ENCODE assay signal across 1 cellular context in genomic region chr1:21749859-21750468, GRCh38.
TF ChIP-seq lines count a peak whose summit lies in the region.

No MANE protein-coding gene starts in this region.

TF ChIP-seq in K562, 482 proteins besides CTCF, POLR2A, EP300 and RAD21 (continued from another document and continues in another):
- no peak for TF ChIP-seq ZNF277 (CRISPR knock-in tag; IDR thresholded peaks at IDR 0.05; ENCODE audit: borderline replicate concordance)
- no peak for TF ChIP-seq FOS (IDR thresholded peaks at IDR 0.05; ENCODE audit: extremely low read depth, insufficient read length)
- peak; percentile 40 to 41; a peak in 1 of 4 replicates for TF ChIP-seq FOXK2 (conservative IDR thresholded peaks at IDR 0.05 in 1 of 2, IDR thresholded peaks at IDR 0.05 in 1 of 2; ENCODE audit: low read depth in 2 of 2)
- no peak for TF ChIP-seq ATF3 (IDR thresholded peaks at IDR 0.05)
- 0 out of 2 replicates have a peak, but pooled peaks have one; percentile 37 for TF ChIP-seq ATF3 (CRISPR knock-in tag; conservative IDR thresholded peaks at IDR 0.05)
- no peak for TF ChIP-seq CAMTA2 (CRISPR knock-in tag; conservative IDR thresholded peaks at IDR 0.05)
- no peak for TF ChIP-seq ATF2 (CRISPR knock-in tag; IDR thresholded peaks at IDR 0.05)
- 0 out of 2 replicates have a peak, but pooled peaks have one; percentile 23 for TF ChIP-seq DMBX1 (CRISPR knock-in tag; IDR thresholded peaks at IDR 0.05; ENCODE audit: borderline replicate concordance)
- no peak; the same call in 1 of the 2 replicates for TF ChIP-seq KLF13 (tag; IDR thresholded peaks at IDR 0.05; ENCODE audit: borderline replicate concordance, low read depth)
- TF ChIP-seq PHTF2 (CRISPR knock-in tag; IDR thresholded peaks at IDR 0.05), result no peak
- TF ChIP-seq ARID4B (CRISPR knock-in tag; IDR thresholded peaks at IDR 0.05), result no peak
- TF ChIP-seq ARID2 (IDR thresholded peaks at IDR 0.05), result no peak
- 0 out of 2 replicates have a peak, but pooled peaks have one; percentile 70 for TF ChIP-seq RUNX1 (IDR thresholded peaks at IDR 0.05; ENCODE audit: low read depth)
- no peak for TF ChIP-seq U2AF1 (optimal IDR thresholded peaks at IDR 0.05; ENCODE audit: low read depth, low read length)
- peak; percentile 92 for TF ChIP-seq TCF3 (CRISPR knock-in tag; IDR thresholded peaks at IDR 0.05)
- TF ChIP-seq AFF1 (IDR thresholded peaks at IDR 0.05; ENCODE audit: low read depth in 1 of 2, partially characterized antibody in 2 of 2), result no peak
- TF ChIP-seq EGR1 (conservative IDR thresholded peaks at IDR 0.05), result peak; percentile 95
- TF ChIP-seq SMAD2 (IDR thresholded peaks at IDR 0.05; ENCODE audit: low read depth, low read length), result no peak
- no peak for TF ChIP-seq CTCFL (IDR thresholded peaks at IDR 0.05; ENCODE audit: borderline replicate concordance, insufficient read depth, low read depth, low read length, poor library complexity, severe bottlenecking)
- TF ChIP-seq DACH1 (IDR thresholded peaks at IDR 0.05; ENCODE audit: partially characterized antibody), result no peak
- TF ChIP-seq KLF16 (IDR thresholded peaks at IDR 0.05), result peak; percentile 98
- TF ChIP-seq MTF1 (CRISPR knock-in tag; IDR thresholded peaks at IDR 0.05; ENCODE audit: borderline replicate concordance), result no peak
- no peak for TF ChIP-seq ATF6 (CRISPR knock-in tag; IDR thresholded peaks at IDR 0.05)
- no peak for TF ChIP-seq KDM4B (IDR thresholded peaks at IDR 0.05; ENCODE audit: borderline replicate concordance in 2 of 2, low read depth in 1 of 2)
- no peak for TF ChIP-seq ZBTB1 (CRISPR knock-in tag; IDR thresholded peaks at IDR 0.05; ENCODE audit: borderline replicate concordance, low read depth)
- TF ChIP-seq ZNF639 (CRISPR knock-in tag; conservative IDR thresholded peaks at IDR 0.05 in 1 of 2, IDR thresholded peaks at IDR 0.05 in 1 of 2), result peak in 1 of 2 experiments; percentile 86; a peak in 2 of 4 replicates
- TF ChIP-seq PHF8 (IDR thresholded peaks at IDR 0.05; ENCODE audit: borderline replicate concordance, low read length), result no peak
- peak; percentile 84 for TF ChIP-seq MEIS2 (IDR thresholded peaks at IDR 0.05; ENCODE audit: partially characterized antibody)
- no peak for TF ChIP-seq NR0B1 (IDR thresholded peaks at IDR 0.05; ENCODE audit: partially characterized antibody)
